In the genomic region with DNA sequence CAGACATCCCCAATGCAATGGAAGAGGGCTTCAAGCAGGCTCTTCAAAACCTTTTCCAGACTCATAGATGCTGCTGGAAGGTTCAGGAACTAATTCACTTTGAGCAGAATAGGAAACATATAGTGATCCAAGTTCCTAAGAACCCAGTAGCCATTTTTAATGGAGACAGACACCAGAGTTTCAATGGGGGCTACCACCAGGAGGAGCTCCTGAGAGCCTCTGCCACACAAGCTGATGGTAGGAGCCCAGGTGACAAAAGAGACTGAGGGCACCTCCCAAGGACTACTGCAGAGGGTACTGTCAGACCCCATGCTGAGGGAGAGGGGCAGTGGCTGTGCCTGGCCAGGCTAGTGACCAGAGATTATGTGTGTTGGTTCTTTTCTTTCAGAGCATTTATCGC, we compare ENCODE assay signal across 8 cellular contexts. TPM values are rescaled to one million over a fixed set of nuclear protein-coding genes. Genes with fewer than 3 reads are reported as not detected.
A peak's percentile ranks its signal among the peaks of the same experiment; 100 is the strongest.
DNase-seq lines count a peak whose midpoint lies in the region; ATAC-seq and TF ChIP-seq lines count a peak whose summit lies in the region.

No MANE protein-coding gene starts in this region.

- H3K27ac Mint-ChIP-seq in CD8-positive, alpha-beta T cell = no peak overlapping the region

- H3K36me3 Mint-ChIP-seq in CD8-positive, alpha-beta T cell = no peaks in the 10 kb centered on the region

- H3K27ac ChIP-seq in CD8-positive, alpha-beta T cell (ENCODE audit: low read depth, low read length) = no peak overlapping the region
- no peak overlapping the region for H3K27ac ChIP-seq in mesendoderm (ENCODE audit: low read depth, low read length)

- no peaks in the 10 kb centered on the region for H3K79me2 ChIP-seq in mesendoderm (ENCODE audit: control insufficient read depth, insufficient read depth, low read length)

- H3K79me1 ChIP-seq in mesendoderm (ENCODE audit: low read length) = no peaks in the 10 kb centered on the region

- H3K9ac ChIP-seq in mesendoderm (ENCODE audit: low read length) = no peak overlapping the region

- no peaks in the 10 kb centered on the region for H3K36me3 ChIP-seq in CD8-positive, alpha-beta T cell (ENCODE audit: insufficient read depth, low read length)
- no peaks in the 10 kb centered on the region for H3K36me3 ChIP-seq in mesendoderm (ENCODE audit: control insufficient read depth, insufficient read depth, low read length)

- POLR2A ChIA-PET in CD8-positive, alpha-beta T cell (lab: Charles Lee) = no interaction called here

- H3K4me3 Mint-ChIP-seq in CD8-positive, alpha-beta T cell = no peak overlapping the region

- peak in 3 of 7 experiments; percentile 24 to 60 (median 38) for DNase-seq in CD8-positive, alpha-beta T cell
- DNase-seq in HuH-7 (ENCODE audit: low spot score) (peak; percentile 18), activated T-cell treated with anti-CD3 and anti-CD28 coated beads for 48 hours (ENCODE audit: low read depth) (peak; percentile 38), mesendoderm (peak; percentile 58), COLO829 (ENCODE audit: low spot score) (no peak), glomerular visceral epithelial cell (ENCODE audit: extremely low spot score) (no peak), NCI-H1092 treated with DMSO at 0.1 percent for 48 hours (lab: John Stamatoyannopoulos, UW) (no peak)

- no peaks in the 10 kb centered on the region for H3K9me3 Mint-ChIP-seq in CD8-positive, alpha-beta T cell

- H3K56ac ChIP-seq in mesendoderm (ENCODE audit: low read length) = no peak overlapping the region

- H3K4me1 Mint-ChIP-seq in CD8-positive, alpha-beta T cell (ENCODE audit: low read depth) = peaks cover 18% of the 10 kb centered on the region

- peak; percentile 43 for TF ChIP-seq CTCF in CD8-positive, alpha-beta T cell (IDR thresholded peaks at IDR 0.05)

- no peak overlapping the region for H3K23ac ChIP-seq in mesendoderm (ENCODE audit: low read length)

- no peaks in the 10 kb centered on the region for H3K27me3 ChIP-seq in CD8-positive, alpha-beta T cell (ENCODE audit: insufficient read depth, low read length)
- H3K27me3 ChIP-seq in mesendoderm (ENCODE audit: insufficient read depth, low read length, poor library complexity) = no peaks in the 10 kb centered on the region

- no peak overlapping the region for H3K18ac ChIP-seq in mesendoderm (ENCODE audit: low read length)

- no peak overlapping the region for H3K4ac ChIP-seq in mesendoderm (ENCODE audit: low read depth, low read length)

- peaks cover 6% of the 10 kb centered on the region for H3K4me1 ChIP-seq in CD8-positive, alpha-beta T cell (ENCODE audit: insufficient read depth, low read length)
- peaks cover 5% of the 10 kb centered on the region for H3K4me1 ChIP-seq in mesendoderm (ENCODE audit: control insufficient read depth, low read depth, low read length)

- CTCF ChIA-PET in CD8-positive, alpha-beta T cell (lab: Charles Lee) = interaction anchor here (0.7 to 2.7 kb wide), 6 partner anchors 9 to 245 kb away, joined by 3 to 21 read pairs (median 4); a partner anchor contains a TSS

- no peak overlapping the region for H3K4me2 ChIP-seq in mesendoderm (ENCODE audit: low read length)

- no peaks in the 10 kb centered on the region for H3K9me3 ChIP-seq in CD8-positive, alpha-beta T cell (ENCODE audit: low read length)

- intact Hi-C loops in CD8-positive, alpha-beta T cell (cut with DNase I, micrococcal nuclease) = no loop called here

- no peak overlapping the region for H3K4me3 ChIP-seq in CD8-positive, alpha-beta T cell (ENCODE audit: low read depth, low read length)
- no peak overlapping the region for H3K4me3 ChIP-seq in mesendoderm (ENCODE audit: low read length)

- no peak overlapping the region for H4K8ac ChIP-seq in mesendoderm (ENCODE audit: low read depth, low read length)

- no peak overlapping the region for H4K5ac ChIP-seq in mesendoderm (ENCODE audit: low read length)

- no peak overlapping the region for H2AK5ac ChIP-seq in mesendoderm (ENCODE audit: low read length)

- H2BK15ac ChIP-seq in mesendoderm (replicated peaks; ENCODE audit: low read depth) = no peak overlapping the region

- H3K27me3 Mint-ChIP-seq in CD8-positive, alpha-beta T cell (ENCODE audit: low read depth) = no peaks in the 10 kb centered on the region

- H2BK5ac ChIP-seq in mesendoderm (ENCODE audit: low read length) = no peak overlapping the region

- H2BK120ac ChIP-seq in mesendoderm (ENCODE audit: low read depth, low read length) = no peak overlapping the region

- no CpG with 5 or more reads among the region's 1 CpG for WGBS in mesendoderm (ENCODE audit: extremely low coverage, insufficient coverage, low lambda C conversion rate)

- ATAC-seq in CD8-positive, alpha-beta T cell = no peak
- no peak for ATAC-seq in GM19351 (IDR thresholded peaks at IDR 0.05; ENCODE audit: unreplicated experiment)

RNA-seq across cellular contexts. Expression of a gene that starts 45.9 kb away (rescaled TPM):
- 1 to 10 TPM; 8.9 to 9.9 TPM for total RNA-seq in CD8-positive, alpha-beta T cell
- polyA plus RNA-seq in mesendoderm (2013, experiment 1 of 2) = not detected
- not detected for polyA plus RNA-seq in mesendoderm (2013, experiment 2 of 2)

Comparison
In these comparisons a context has a peak if more than half of its experiments do, and no peak if none do; other contexts are left out.
1. DNase-seq: peak in HuH-7 (single experiment), activated T-cell treated with anti-CD3 and anti-CD28 coated beads for 48 hours (single experiment) and mesendoderm (single experiment); none in COLO829 (single experiment), glomerular visceral epithelial cell (single experiment) and NCI-H1092 treated with DMSO at 0.1 percent for 48 hours (single experiment).